In genomic region chr10:19815478-19816419, GRCh38 we compare ENCODE assay signal across 8 cellular contexts. TPM values are rescaled to one million over a fixed set of nuclear protein-coding genes. Genes with fewer than 3 reads are reported as not detected.
A peak's percentile ranks its signal among the peaks of the same experiment; 100 is the strongest.
DNase-seq lines count a peak whose midpoint lies in the region; ATAC-seq, FAIRE-seq and TF ChIP-seq lines count a peak whose summit lies in the region.

No MANE protein-coding gene starts in this region.

- H3K9me3 ChIP-seq in WERI-Rb-1 (ENCODE audit: severe bottlenecking): no peaks in the 10 kb centered on the region

- H3K4me1 Mint-ChIP-seq in nephron progenitor cell: peaks cover 42% of the 10 kb centered on the region

- peaks cover 9% of the 10 kb centered on the region for H3K27me3 Mint-ChIP-seq in nephron progenitor cell (ENCODE audit: low read depth, poor library complexity)

- H3K9me3 Mint-ChIP-seq in nephron progenitor cell: no peaks in the 10 kb centered on the region

- peaks cover 15% of the 10 kb centered on the region for H3K27me3 ChIP-seq in BJ (ENCODE audit: control insufficient read depth, insufficient read depth, low read length)
- no peaks in the 10 kb centered on the region for H3K27me3 ChIP-seq in WERI-Rb-1 (ENCODE audit: insufficient read depth, low read depth, severe bottlenecking)

- H3K4me3 ChIP-seq in BJ (ENCODE audit: low read depth, low read length) (peak overlapping the region; percentile 39), WERI-Rb-1 (ENCODE audit: low read depth, low read length) (peak overlapping the region; percentile 70)

- DNase-seq in BJ (ENCODE audit: low read depth): no peak
- peak; percentile 58 for DNase-seq in WERI-Rb-1
- peak; percentile 25 to 43 for DNase-seq in frontal cortex (ENCODE audit: low spot score in 2 of 2)
- DNase-seq in nephron progenitor cell: peak; percentile 79
- no peak for DNase-seq in activated CD4-positive, alpha-beta T cell treated with anti-CD3 and anti-CD28 coated beads for 4 hours

- peak; percentile 25 for ATAC-seq in HG03159 (IDR thresholded peaks at IDR 0.05; ENCODE audit: unreplicated experiment)
- no peak for ATAC-seq in HG03457 (IDR thresholded peaks at IDR 0.05; ENCODE audit: unreplicated experiment)
- ATAC-seq in HG03175 (IDR thresholded peaks at IDR 0.05; ENCODE audit: unreplicated experiment): no peak

- FAIRE-seq in frontal cortex (lab: Jason Lieb, UNC): no peak

- POLR2A ChIA-PET in BJ (lab: Charles Lee): no interaction called here

- CTCF ChIA-PET in BJ (lab: Yijun Ruan, JAX): interaction anchor here (0.9 kb wide), 1 partner anchor 11 kb away, joined by 3 read pairs; no protein-coding TSS in a partner anchor

- peak overlapping the region; percentile 100 for H3K27ac Mint-ChIP-seq in nephron progenitor cell

- peak overlapping the region; percentile 95 for H3K4me3 Mint-ChIP-seq in nephron progenitor cell

- TF ChIP-seq CTCF in BJ (IDR thresholded peaks at IDR 0.05; ENCODE audit: insufficient read depth, low read depth, low read length) (no peak), WERI-Rb-1 (IDR thresholded peaks at IDR 0.05; ENCODE audit: low read depth, low read length) (no peak), nephron progenitor cell (IDR thresholded peaks at IDR 0.05) (no peak)

- no peaks in the 10 kb centered on the region for H3K36me3 ChIP-seq in BJ (ENCODE audit: control insufficient read depth, insufficient read depth, low read length)
- no peaks in the 10 kb centered on the region for H3K36me3 ChIP-seq in WERI-Rb-1

- no peak overlapping the region for H3K27ac ChIP-seq in WERI-Rb-1

- peaks cover 7% of the 10 kb centered on the region for H3K36me3 Mint-ChIP-seq in nephron progenitor cell (ENCODE audit: low read depth)

RNA-seq across cellular contexts. Expression of gene PLXDC2, which starts 0.5 kb away (rescaled TPM):
- polyA plus RNA-seq in BJ (2011; rRNA removed): 0.47 and 0.88 TPM in 2 replicates
- polyA minus RNA-seq in BJ (2011; rRNA and poly(A)+ RNA removed): 0.21 and 0.62 TPM in 2 replicates
- 10.6 TPM for total RNA-seq in frontal cortex

Comparison
In these comparisons a context has a peak if more than half of its experiments do, and no peak if none do; other contexts are left out.
1. DNase-seq: peak in WERI-Rb-1 (single experiment), frontal cortex (2 of 2) and nephron progenitor cell (single experiment); none in BJ (single experiment) and activated CD4-positive, alpha-beta T cell treated with anti-CD3 and anti-CD28 coated beads for 4 hours (0 of 2).